11 cellular contexts compared by ENCODE assay signal in genomic region chr12:127628655-127629054, GRCh38.
DNase-seq lines count a peak whose midpoint lies in the region; ATAC-seq, FAIRE-seq and TF ChIP-seq lines count a peak whose summit lies in the region.
"Had no signal": no experiment of that assay in that cellular context is flagged by ENCODE, and none has a peak within 500 bp of the region (broad histone marks: within the 10 kb centered on the region; RNA-seq: fewer than 3 reads in every experiment).

No MANE protein-coding gene starts in this region.

- peak overlapping the region; percentile 53 for H3K4me2 ChIP-seq in BLaER1

- H3K27ac ChIP-seq in BLaER1 = 0 out of 2 replicates have a peak overlapping the region, but pooled peaks have one; percentile 14
- H3K27ac ChIP-seq: ascending aorta had no signal

- DNase-seq in H54 (ENCODE audit: insufficient read length, low spot score) = peak; percentile 24
- DNase-seq in amniotic stem cell (lab: John Stamatoyannopoulos, UW) = peak; percentile 38
- DNase-seq in myocyte (ENCODE audit: low read depth) = peak; percentile 88
- no peak for DNase-seq in globus pallidus (ENCODE audit: low spot score)
- no peak for DNase-seq in T-helper 2 cell
- DNase-seq: NCI-H510A; stimulated activated naive B cell treated with anti-CD40 and anti-IgM and Interleukin-4, amounts not matched to agents 10 μg/mL and 1 μg/mL and 100 μg/mL, for 72 hours had no signal

- no peaks in the 10 kb centered on the region for H3K27me3 ChIP-seq in BLaER1
- H3K27me3 ChIP-seq: ascending aorta had no signal

- no peak for TF ChIP-seq POLR2A in H54 (IDR thresholded peaks at IDR 0.05; ENCODE audit: low read depth, low read length)

- no peak for ATAC-seq in GM18907 (IDR thresholded peaks at IDR 0.05; ENCODE audit: unreplicated experiment)
- ATAC-seq: sciatic nerve; stimulated activated naive B cell treated with anti-CD40 and anti-IgM and Interleukin-4, amounts not matched to agents 10 μg/mL and 1 μg/mL and 100 μg/mL, for 72 hours had no signal

- H3K4me1 ChIP-seq in BLaER1 = peaks cover 26% of the 10 kb centered on the region
- H3K4me1 ChIP-seq: ascending aorta had no signal

- no peak overlapping the region for H3K9ac ChIP-seq in BLaER1

- no peaks in the 10 kb centered on the region for H3K36me3 ChIP-seq in BLaER1
- H3K36me3 ChIP-seq: ascending aorta had no signal

- no peak for FAIRE-seq in H54 (lab: Jason Lieb, UNC)

- no peaks in the 10 kb centered on the region for H4K20me1 ChIP-seq in BLaER1

- H3K4me3 ChIP-seq in BLaER1 = no peak overlapping the region
- H3K4me3 ChIP-seq: ascending aorta had no signal

- H3K9me3 ChIP-seq in BLaER1 = no peaks in the 10 kb centered on the region
- H3K9me3 ChIP-seq: ascending aorta had no signal

Comparison
In these comparisons a context has a peak if more than half of its experiments do, and no peak if none do; other contexts are left out.
1. DNase-seq: peak in H54 (single experiment), amniotic stem cell (single experiment) and myocyte (single experiment); none in globus pallidus (single experiment) and T-helper 2 cell (0 of 5).